9 cellular contexts compared by ENCODE assay signal in the genomic region with DNA sequence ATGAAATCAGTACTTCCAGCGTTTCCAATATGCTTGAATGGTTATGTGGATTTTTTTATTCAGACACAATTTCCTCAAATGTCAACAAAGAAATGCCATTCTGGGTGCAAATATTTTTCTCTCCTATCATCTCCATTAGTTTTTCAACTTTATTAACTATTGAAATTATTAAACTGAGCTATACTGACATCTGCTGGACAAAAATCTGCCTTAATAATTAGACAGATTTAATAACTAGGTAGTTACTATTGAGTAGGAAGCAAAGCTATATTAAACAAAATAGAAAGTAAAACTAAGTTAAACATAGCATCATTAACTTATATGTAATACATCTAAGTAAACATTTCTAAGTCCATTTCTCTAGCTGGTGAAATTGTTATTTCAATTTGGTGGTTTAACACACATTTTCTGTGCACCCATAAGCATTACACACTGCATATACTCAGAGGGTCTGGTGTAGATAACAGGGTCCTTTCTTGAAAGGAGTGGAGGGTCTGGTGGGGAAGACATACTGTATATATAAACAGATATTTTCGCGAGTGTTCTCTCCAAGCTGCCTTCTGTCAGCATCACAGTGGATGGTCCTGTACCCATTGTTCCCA.
A peak's percentile ranks its signal among the peaks of the same experiment; 100 is the strongest.
DNase-seq lines count a peak whose midpoint lies in the region; ATAC-seq and TF ChIP-seq lines count a peak whose summit lies in the region.
"Had no signal": no experiment of that assay in that cellular context is flagged by ENCODE, and none has a peak within 500 bp of the region (broad histone marks: within the 10 kb centered on the region; RNA-seq: fewer than 3 reads in every experiment).

No MANE protein-coding gene starts in this region.

- no peak overlapping the region for H3K9ac ChIP-seq in parathyroid adenoma

- H3K4me1 ChIP-seq in parathyroid adenoma (no peaks in the 10 kb centered on the region), suprapubic skin (no peaks in the 10 kb centered on the region)

- H3K27me3 ChIP-seq in parathyroid adenoma (ENCODE audit: control insufficient read depth, insufficient read depth, low read length) (no peaks in the 10 kb centered on the region), suprapubic skin (no peaks in the 10 kb centered on the region)

- H3K4me3 ChIP-seq in coronary artery: no peak overlapping the region
- H3K4me3 ChIP-seq in parathyroid adenoma (ENCODE audit: low read depth, low read length): no peak overlapping the region
- H3K4me3 ChIP-seq in suprapubic skin: no peak overlapping the region
- H3K4me3 ChIP-seq: GM23338 had no signal

- H2AFZ ChIP-seq in parathyroid adenoma: no peak overlapping the region
- H2AFZ ChIP-seq: GM23338 had no signal

- DNase-seq in M059J (ENCODE audit: low read depth) (peak; percentile 1), coronary artery (ENCODE audit: low spot score) (no peak), D341Med (ENCODE audit: low spot score) (no peak), suprapubic skin (ENCODE audit: low spot score in 2 of 2) (no peak)

- no peak for TF ChIP-seq POLR2A in suprapubic skin (IDR thresholded peaks at IDR 0.05)

- 52% methylated on average over 3 of the region's 3 CpGs for WGBS in suprapubic skin

- no peak overlapping the region for H3K27ac ChIP-seq in coronary artery
- H3K27ac ChIP-seq in parathyroid adenoma: no peak overlapping the region
- H3K27ac ChIP-seq in suprapubic skin: no peak overlapping the region

- H3K9me3 ChIP-seq in parathyroid adenoma (ENCODE audit: control insufficient read depth, low read length): no peaks in the 10 kb centered on the region
- H3K9me3 ChIP-seq in suprapubic skin: no peaks in the 10 kb centered on the region

- no peak for TF ChIP-seq EP300 in suprapubic skin (IDR thresholded peaks at IDR 0.05)

- peaks cover 9% of the 10 kb centered on the region for H3K79me2 ChIP-seq in parathyroid adenoma

- ATAC-seq in GM18867 (IDR thresholded peaks at IDR 0.05; ENCODE audit: unreplicated experiment) (peak; percentile 62), GM19467 (IDR thresholded peaks at IDR 0.05; ENCODE audit: unreplicated experiment) (no peak), HG03280 (IDR thresholded peaks at IDR 0.05; ENCODE audit: unreplicated experiment) (no peak)
- ATAC-seq: GM23338 had no signal

- no peaks in the 10 kb centered on the region for H3K36me3 ChIP-seq in parathyroid adenoma (ENCODE audit: control insufficient read depth, insufficient read depth, low read length)
- H3K36me3 ChIP-seq in suprapubic skin: no peaks in the 10 kb centered on the region

- TF ChIP-seq CTCF in coronary artery (IDR thresholded peaks at IDR 0.05): peak; percentile 45
- peak; percentile 58 for TF ChIP-seq CTCF in parathyroid adenoma (IDR thresholded peaks at IDR 0.05)
- no peak for TF ChIP-seq CTCF in suprapubic skin (IDR thresholded peaks at IDR 0.05)

- H3K4me2 ChIP-seq in parathyroid adenoma (ENCODE audit: low read length): no peak overlapping the region
- H3K4me2 ChIP-seq: GM23338 had no signal

Comparison
In these comparisons a context has a peak if more than half of its experiments do, and no peak if none do; other contexts are left out.
1. CTCF ChIP-seq: peak in coronary artery (single experiment) and parathyroid adenoma (single experiment); none in suprapubic skin (0 of 2).